In the genomic region with DNA sequence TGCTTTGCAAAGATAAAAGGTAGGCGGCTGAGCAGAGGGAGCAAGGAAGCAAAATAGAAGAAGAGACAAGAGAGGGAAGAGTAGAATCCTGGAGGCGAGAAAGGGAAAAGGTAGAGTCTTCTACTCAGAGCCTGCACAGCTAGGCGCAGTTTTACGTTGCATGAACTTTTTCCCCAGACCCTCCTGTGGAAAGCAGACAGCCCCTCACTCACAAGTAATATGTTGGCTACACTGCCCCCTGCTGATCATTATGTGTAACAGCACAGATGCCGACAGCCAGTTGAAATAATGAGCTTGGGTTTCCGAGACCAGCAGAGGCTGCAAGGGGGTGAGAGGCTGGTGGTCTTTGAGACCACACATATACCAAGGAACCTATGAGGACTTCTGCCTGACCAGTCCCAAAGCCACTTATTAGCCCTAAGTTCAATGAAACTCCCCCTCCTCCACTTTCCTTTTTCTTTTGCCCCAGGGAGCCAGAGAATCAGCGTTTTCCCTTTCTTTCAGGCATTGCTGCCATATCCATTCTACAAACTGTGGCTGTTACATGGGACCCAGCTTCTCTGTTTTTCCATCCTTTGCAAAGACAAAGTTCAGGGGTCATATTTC, we compare ENCODE assay signal across 8 cellular contexts. TPM values are rescaled to one million over a fixed set of nuclear protein-coding genes. Genes with fewer than 3 reads are reported as not detected.
DNase-seq lines count a peak whose midpoint lies in the region; ATAC-seq and TF ChIP-seq lines count a peak whose summit lies in the region.

No MANE protein-coding gene starts in this region.

- TF ChIP-seq CTCF in glutamatergic neuron (IDR thresholded peaks at IDR 0.05; ENCODE audit: partially characterized antibody, unreplicated experiment): peak; percentile 94

- peaks cover 10% of the 10 kb centered on the region for H3K27me3 Mint-ChIP-seq in activated CD4-positive, alpha-beta T cell treated with anti-CD3 and anti-CD28 coated beads, Interleukin-2, amount 10 ng/mL, durations not matched to agents 24 days and 14 days
- H3K27me3 Mint-ChIP-seq in glutamatergic neuron (ENCODE audit: unreplicated experiment): no peaks in the 10 kb centered on the region

- no peak overlapping the region for H3K27ac Mint-ChIP-seq in activated CD4-positive, alpha-beta T cell treated with anti-CD3 and anti-CD28 coated beads, Interleukin-2, amount 10 ng/mL, durations not matched to agents 24 days and 14 days
- H3K27ac Mint-ChIP-seq in glutamatergic neuron (ENCODE audit: unreplicated experiment): no peak overlapping the region

- no peak overlapping the region for H3K4me3 Mint-ChIP-seq in activated CD4-positive, alpha-beta T cell treated with anti-CD3 and anti-CD28 coated beads, Interleukin-2, amount 10 ng/mL, durations not matched to agents 24 days and 14 days
- H3K4me3 Mint-ChIP-seq in glutamatergic neuron (ENCODE audit: unreplicated experiment): no peak overlapping the region

- no peak for ATAC-seq in stimulated activated naive CD8-positive, alpha-beta T cell treated with anti-CD3 and anti-CD28 coated beads, Interleukin-15, Interleukin-2, amounts not matched to agents 100 U/mL and 50 U/mL, for 24 hours
- ATAC-seq in GM18502 (IDR thresholded peaks at IDR 0.05; ENCODE audit: poor library complexity, unreplicated experiment) (no peak), HG02798 (IDR thresholded peaks at IDR 0.05; ENCODE audit: poor library complexity, unreplicated experiment) (no peak)

- no peaks in the 10 kb centered on the region for H3K4me1 Mint-ChIP-seq in activated CD4-positive, alpha-beta T cell treated with anti-CD3 and anti-CD28 coated beads, Interleukin-2, amount 10 ng/mL, durations not matched to agents 24 days and 14 days
- no peaks in the 10 kb centered on the region for H3K4me1 Mint-ChIP-seq in glutamatergic neuron (ENCODE audit: low read depth, unreplicated experiment)

- peak; percentile 33 for DNase-seq in activated CD4-positive, CD25-positive, alpha-beta regulatory T cell treated with anti-CD3 and anti-CD28 coated beads, Interleukin-2, amount 50 U/mL, for 72 hours
- no peak for DNase-seq in activated CD4-positive, CD25-positive, alpha-beta regulatory T cell (lab: John Stamatoyannopoulos, UW)
- peak; percentile 17 for DNase-seq in Jurkat, Clone E6-1 (ENCODE audit: low read depth, low spot score)
- DNase-seq in activated CD4-positive, alpha-beta T cell treated with anti-CD3 and anti-CD28 coated beads, Interleukin-2, amount 10 ng/mL, durations not matched to agents 24 days and 14 days: peak; percentile 74
- peak; percentile 44 for DNase-seq in glutamatergic neuron
- peak; percentile 17 for DNase-seq in stimulated activated naive CD8-positive, alpha-beta T cell treated with anti-CD3 and anti-CD28 coated beads, Interleukin-15, Interleukin-2, amounts not matched to agents 100 U/mL and 50 U/mL, for 24 hours

- H3K36me3 Mint-ChIP-seq in activated CD4-positive, alpha-beta T cell treated with anti-CD3 and anti-CD28 coated beads, Interleukin-2, amount 10 ng/mL, durations not matched to agents 24 days and 14 days (ENCODE audit: low read depth): no peaks in the 10 kb centered on the region
- no peaks in the 10 kb centered on the region for H3K36me3 Mint-ChIP-seq in glutamatergic neuron (ENCODE audit: unreplicated experiment)

- intact Hi-C loops in activated CD4-positive, alpha-beta T cell treated with anti-CD3 and anti-CD28 coated beads, Interleukin-2, amount 10 ng/mL, durations not matched to agents 24 days and 14 days (cut with micrococcal nuclease): loop anchor here (5.0 kb wide), 1 partner anchor 94 kb away; no protein-coding TSS in a partner anchor

- H3K4me3 ChIP-seq in Jurkat, Clone E6-1 (ENCODE audit: low read length): no peak overlapping the region

- H3K9me3 Mint-ChIP-seq in activated CD4-positive, alpha-beta T cell treated with anti-CD3 and anti-CD28 coated beads, Interleukin-2, amount 10 ng/mL, durations not matched to agents 24 days and 14 days: no peaks in the 10 kb centered on the region
- peaks cover 3% of the 10 kb centered on the region for H3K9me3 Mint-ChIP-seq in glutamatergic neuron (ENCODE audit: unreplicated experiment)

RNA-seq across cellular contexts. Expression of a gene that starts 22.5 kb away (rescaled TPM):
- 13.7 TPM for polyA plus RNA-seq in Jurkat, Clone E6-1 (2012; ENCODE audit: insufficient read depth, insufficient read length)
- total RNA-seq in activated CD4-positive, alpha-beta T cell treated with anti-CD3 and anti-CD28 coated beads, Interleukin-2, amount 10 ng/mL, durations not matched to agents 24 days and 14 days: 20.0 and 20.8 TPM in 2 replicates
- total RNA-seq in glutamatergic neuron (ENCODE audit: unreplicated experiment): 14.7 TPM

RNA-seq across cellular contexts. Expression of a gene that starts 46.9 kb away (rescaled TPM):
- polyA plus RNA-seq in Jurkat, Clone E6-1 (2012; ENCODE audit: insufficient read depth, insufficient read length): not detected
- total RNA-seq in activated CD4-positive, alpha-beta T cell treated with anti-CD3 and anti-CD28 coated beads, Interleukin-2, amount 10 ng/mL, durations not matched to agents 24 days and 14 days: not detected in 2 replicates
- 0.39 TPM for total RNA-seq in glutamatergic neuron (ENCODE audit: unreplicated experiment)

Comparison
In these comparisons a context has a peak if more than half of its experiments do, and no peak if none do; other contexts are left out.
1. DNase-seq: peak in activated CD4-positive, CD25-positive, alpha-beta regulatory T cell treated with anti-CD3 and anti-CD28 coated beads, Interleukin-2, amount 50 U/mL, for 72 hours (single experiment), Jurkat, Clone E6-1 (single experiment), activated CD4-positive, alpha-beta T cell treated with anti-CD3 and anti-CD28 coated beads, Interleukin-2, amount 10 ng/mL, durations not matched to agents 24 days and 14 days (single experiment), glutamatergic neuron (single experiment) and stimulated activated naive CD8-positive, alpha-beta T cell treated with anti-CD3 and anti-CD28 coated beads, Interleukin-15, Interleukin-2, amounts not matched to agents 100 U/mL and 50 U/mL, for 24 hours (single experiment); none in activated CD4-positive, CD25-positive, alpha-beta regulatory T cell (0 of 4).